Comparison of ENCODE assay signal across 8 cellular contexts in the genomic region with DNA sequence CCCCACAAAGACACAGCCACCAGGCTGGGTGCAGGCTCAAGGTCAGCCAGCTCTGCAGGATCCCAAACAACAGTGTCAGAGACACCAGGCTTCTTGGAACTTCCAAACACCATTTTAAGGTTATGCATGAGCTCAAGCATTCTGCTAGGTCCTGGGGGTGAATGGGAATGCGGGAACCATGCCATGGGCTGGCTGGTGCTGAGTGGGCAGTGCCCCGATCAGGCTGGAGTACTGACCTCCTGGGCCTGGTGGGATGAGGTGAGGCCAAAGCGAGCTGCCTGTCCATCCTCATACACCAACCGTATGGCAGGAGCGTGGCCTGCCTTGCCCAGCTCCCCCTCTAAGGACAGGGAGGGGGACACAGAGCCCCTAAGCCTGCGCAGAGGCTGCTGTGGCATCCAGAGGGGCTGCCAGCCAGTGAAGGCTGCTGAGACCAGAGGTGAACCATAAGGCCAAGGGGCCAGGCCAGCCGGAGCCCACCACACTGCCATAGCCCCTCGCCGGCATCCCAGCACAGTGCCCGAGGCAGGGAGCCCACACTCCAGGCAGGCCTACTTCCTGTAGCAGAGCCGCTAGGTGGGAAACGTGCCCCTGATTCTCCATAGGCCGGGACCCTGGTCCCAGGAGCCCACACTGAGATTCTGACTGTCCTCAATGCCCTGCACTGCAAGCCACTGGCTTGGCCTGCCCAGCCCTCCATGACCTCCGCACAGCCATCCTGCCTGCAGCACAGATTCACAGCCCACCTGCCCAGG.
A peak's percentile ranks its signal among the peaks of the same experiment; 100 is the strongest.
DNase-seq lines count a peak whose midpoint lies in the region; TF ChIP-seq lines count a peak whose summit lies in the region.

No MANE protein-coding gene starts in this region.

- no peaks in the 10 kb centered on the region for H3K79me2 ChIP-seq in OCI-LY3 (ENCODE audit: low read length)

- H2AFZ ChIP-seq in OCI-LY3 (ENCODE audit: low read depth, low read length): no peak overlapping the region

- no peak overlapping the region for H3K9ac ChIP-seq in OCI-LY3 (ENCODE audit: low read length)

- no peaks in the 10 kb centered on the region for H3K27me3 ChIP-seq in A673 (replicated peaks; ENCODE audit: insufficient read depth, low read depth, low read length, poor library complexity)
- H3K27me3 ChIP-seq in OCI-LY3 (ENCODE audit: low read depth, low read length): peaks cover 26% of the 10 kb centered on the region
- no peaks in the 10 kb centered on the region for H3K27me3 ChIP-seq in esophagus (ENCODE audit: control insufficient read depth in 1 of 2, insufficient read depth in 2 of 2, low read length in 2 of 2)

- H3K36me3 ChIP-seq in A673 (ENCODE audit: insufficient read depth, low read length, poor library complexity, severe bottlenecking) (no peaks in the 10 kb centered on the region), OCI-LY3 (replicated peaks; ENCODE audit: low read depth, low read length) (no peaks in the 10 kb centered on the region), esophagus (ENCODE audit: control insufficient read depth in 2 of 2, insufficient read depth in 2 of 2, low read length in 1 of 2) (no peaks in the 10 kb centered on the region)

- H3K4me3 ChIP-seq in A673 (ENCODE audit: low read depth, low read length, poor library complexity, severe bottlenecking) (no peak overlapping the region), OCI-LY3 (ENCODE audit: low read length) (no peak overlapping the region), esophagus (ENCODE audit: low read depth in 1 of 2, low read length in 2 of 2) (no peak overlapping the region)

- H3K4me1 ChIP-seq in A673 (ENCODE audit: insufficient read depth, low read length, poor library complexity, severe bottlenecking): peaks cover 78% of the 10 kb centered on the region
- H3K4me1 ChIP-seq in OCI-LY3 (ENCODE audit: low read length): peaks cover 28% of the 10 kb centered on the region
- H3K4me1 ChIP-seq in esophagus (ENCODE audit: control insufficient read depth in 2 of 2, insufficient read depth in 2 of 2, low read length in 1 of 2): peaks cover 24 to 42% of the 10 kb centered on the region in 2 donors

- H3K4me3 Mint-ChIP-seq in nephron progenitor cell: no peak overlapping the region

- peaks cover 81% of the 10 kb centered on the region for H3K4me1 Mint-ChIP-seq in nephron progenitor cell

- no peaks in the 10 kb centered on the region for H3K9me3 Mint-ChIP-seq in nephron progenitor cell

- no TSS peak for BruUV-seq in A673 (replicated peaks; lab: Mats Ljungman, UMichigan)

- POLR2A ChIA-PET in A673 (lab: Charles Lee; ENCODE audit: low non-redundant PET): no interaction called here

- peaks cover 77% of the 10 kb centered on the region for H4K20me1 ChIP-seq in OCI-LY3 (ENCODE audit: insufficient read depth, low read length)

- no peak for DNase-seq in A673 (ENCODE audit: low spot score)
- DNase-seq in nephron progenitor cell: no peak
- DNase-seq in GOT3 (lab: John Stamatoyannopoulos, UW): no peak
- DNase-seq in NCI-H1417 treated with DMSO at 0.1 percent for 48 hours (lab: John Stamatoyannopoulos, UW): no peak
- DNase-seq in NCI-H524 (lab: John Stamatoyannopoulos, UW): no peak
- DNase-seq in mucosa of gallbladder (ENCODE audit: low spot score): no peak

- no peaks in the 10 kb centered on the region for H3K27me3 Mint-ChIP-seq in nephron progenitor cell (ENCODE audit: low read depth, poor library complexity)

- peak overlapping the region; percentile 51 for H3K27ac Mint-ChIP-seq in nephron progenitor cell

- WGBS in esophagus, 2 donors: 88 to 92% methylated on average over 13 to 14 of the region's 14 CpGs

- H3K27ac ChIP-seq in A673 (ENCODE audit: low read depth, low read length, poor library complexity, severe bottlenecking): peak overlapping the region; percentile 93
- H3K27ac ChIP-seq in OCI-LY3 (ENCODE audit: low read length): no peak overlapping the region
- H3K27ac ChIP-seq in esophagus (ENCODE audit: low read depth in 2 of 2, low read length in 1 of 2): peak overlapping the region; percentile 84

- intact Hi-C loops in A673 (cut with micrococcal nuclease; ENCODE audit: unreplicated experiment): no loop called here

- peaks cover 4% of the 10 kb centered on the region for H3K36me3 Mint-ChIP-seq in nephron progenitor cell (ENCODE audit: low read depth)

- CTCF ChIA-PET in A673 (lab: Charles Lee): no interaction called here

- H3K9me3 ChIP-seq in A673 (ENCODE audit: low read depth, low read length, poor library complexity, severe bottlenecking) (no peaks in the 10 kb centered on the region), OCI-LY3 (ENCODE audit: insufficient read depth, low read length) (no peaks in the 10 kb centered on the region), esophagus (ENCODE audit: control insufficient read depth in 2 of 2, insufficient read depth in 1 of 2, low read depth in 1 of 2, low read length in 1 of 2) (no peaks in the 10 kb centered on the region)

- H3K4me2 ChIP-seq in OCI-LY3 (ENCODE audit: low read length): 0 out of 2 replicates have a peak overlapping the region, but pooled peaks have one; percentile 33

- TF ChIP-seq CTCF in A673 (conservative IDR thresholded peaks at IDR 0.05; ENCODE audit: low read depth, low read length): no peak
- TF ChIP-seq CTCF in OCI-LY3 (IDR thresholded peaks at IDR 0.05; ENCODE audit: low read depth, low read length): no peak
- TF ChIP-seq CTCF in nephron progenitor cell (IDR thresholded peaks at IDR 0.05): no peak
